ENCODE assay signal across 20 cellular contexts in the genomic region with DNA sequence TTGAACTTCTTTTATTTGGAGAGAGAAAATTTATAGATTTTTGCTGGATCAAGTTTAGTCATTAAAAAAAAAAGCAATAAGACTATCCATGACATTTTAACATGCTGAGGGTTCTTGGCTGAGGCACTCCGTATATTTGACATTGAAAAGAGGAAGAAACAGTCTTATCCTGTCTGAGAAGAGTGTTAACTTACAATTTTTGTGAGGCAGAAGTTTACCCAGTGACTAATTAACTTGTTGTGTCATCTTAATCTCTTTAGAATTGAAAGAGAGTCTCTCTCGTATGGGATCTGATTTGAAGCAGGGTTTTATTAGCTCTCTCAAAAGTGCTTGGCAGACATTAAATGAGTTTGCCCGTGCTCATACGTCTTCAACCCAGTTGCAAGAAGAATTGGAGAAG. TPM values are rescaled to one million over a fixed set of nuclear protein-coding genes. Genes with fewer than 3 reads are reported as not detected.
DNase-seq lines count a peak whose midpoint lies in the region; ATAC-seq and TF ChIP-seq lines count a peak whose summit lies in the region.
"Had no signal": no experiment of that assay in that cellular context is flagged by ENCODE, and none has a peak within 500 bp of the region (broad histone marks: within the 10 kb centered on the region; RNA-seq: fewer than 3 reads in every experiment).

No MANE protein-coding gene starts in this region.

- H3K27ac ChIP-seq in GM23248 = no peak overlapping the region
- H3K27ac ChIP-seq in VCaP = peak overlapping the region; percentile 40; the same call in 1 of the 2 replicates
- peak overlapping the region; percentile 29 for H3K27ac ChIP-seq in mesenchymal stem cell (ENCODE audit: low read length, poor library complexity, severe bottlenecking)
- H3K27ac ChIP-seq: KMS-11, SJCRH30 had no signal

- no peak overlapping the region for H2BK5ac ChIP-seq in mesenchymal stem cell (ENCODE audit: low read depth, low read length, poor library complexity, severe bottlenecking)

- POLR2A ChIA-PET in activated CD4-positive, alpha-beta T cell treated with anti-CD3 and anti-CD28 coated beads, Interleukin-2, amount 10 ng/mL, durations not matched to agents 7 days and 5 days (lab: Charles Lee) = no interaction called here

- peaks cover 63% of the 10 kb centered on the region for H3K36me3 ChIP-seq in GM23248 (ENCODE audit: low read depth)
- peaks cover 16 to 84% of the 10 kb centered on the region in 2 experiments for H3K36me3 ChIP-seq in mesenchymal stem cell (ENCODE audit: control insufficient read depth in 1 of 2, insufficient read depth in 2 of 2, low read depth in 1 of 2, low read length in 2 of 2)

- H3K9ac ChIP-seq in GM23248 (no peak overlapping the region), mesenchymal stem cell (ENCODE audit: low read length) (no peak overlapping the region)
- H3K9ac ChIP-seq: KMS-11 had no signal

- peaks cover 12% of the 10 kb centered on the region for H3K79me1 ChIP-seq in mesenchymal stem cell (replicated peaks; ENCODE audit: low read length, poor library complexity, severe bottlenecking)

- no peak overlapping the region for H4K8ac ChIP-seq in mesenchymal stem cell (ENCODE audit: low read length)

- peak overlapping the region; percentile 69 for H3K27ac Mint-ChIP-seq in activated CD4-positive, alpha-beta T cell treated with anti-CD3 and anti-CD28 coated beads, Interleukin-2, amount 10 ng/mL, durations not matched to agents 7 days and 5 days
- H3K27ac Mint-ChIP-seq in activated CD4-positive, alpha-beta T cell treated with anti-CD3 and anti-CD28 coated beads, Interleukin-2, amount 10 ng/mL, durations not matched to agents 24 days and 14 days = no peak overlapping the region
- no peak overlapping the region for H3K27ac Mint-ChIP-seq in activated T-cell treated with anti-CD3 and anti-CD28 coated beads, Interleukin-2, amount 50 U/mL, for 24 hours

- no peaks in the 10 kb centered on the region for H3K27me3 Mint-ChIP-seq in activated CD4-positive, alpha-beta T cell treated with anti-CD3 and anti-CD28 coated beads, Interleukin-2, amount 10 ng/mL, durations not matched to agents 7 days and 5 days
- no peaks in the 10 kb centered on the region for H3K27me3 Mint-ChIP-seq in activated CD4-positive, alpha-beta T cell treated with anti-CD3 and anti-CD28 coated beads, Interleukin-2, amount 10 ng/mL, durations not matched to agents 24 days and 14 days
- H3K27me3 Mint-ChIP-seq in activated T-cell treated with anti-CD3 and anti-CD28 coated beads, Interleukin-2, amount 50 U/mL, for 24 hours = no peaks in the 10 kb centered on the region

- no peak for ATAC-seq in GM21786 (IDR thresholded peaks at IDR 0.05; ENCODE audit: unreplicated experiment)
- ATAC-seq: HepG2 had no signal

- H3K14ac ChIP-seq in mesenchymal stem cell (ENCODE audit: low read length in 2 of 2) = no peak overlapping the region

- H3K23ac ChIP-seq in mesenchymal stem cell (ENCODE audit: low read length in 2 of 2) = no peak overlapping the region

- H3K27me3 ChIP-seq in GM23248 (replicated peaks; ENCODE audit: insufficient read depth) (no peaks in the 10 kb centered on the region), mesenchymal stem cell (ENCODE audit: control insufficient read depth in 1 of 2, insufficient read depth in 1 of 2, low read length in 2 of 2) (no peaks in the 10 kb centered on the region)
- H3K27me3 ChIP-seq: BLaER1 treated with 17β-estradiol and CSF1 and Interleukin-3, amounts not matched to agents 10 nM and 100 nM; MG63; SJCRH30 had no signal

- H3K36me3 Mint-ChIP-seq in activated CD4-positive, alpha-beta T cell treated with anti-CD3 and anti-CD28 coated beads, Interleukin-2, amount 10 ng/mL, durations not matched to agents 7 days and 5 days (ENCODE audit: low read depth) = peaks cover 47% of the 10 kb centered on the region
- peaks cover 53% of the 10 kb centered on the region for H3K36me3 Mint-ChIP-seq in activated CD4-positive, alpha-beta T cell treated with anti-CD3 and anti-CD28 coated beads, Interleukin-2, amount 10 ng/mL, durations not matched to agents 24 days and 14 days (ENCODE audit: low read depth)
- peaks cover 93% of the 10 kb centered on the region for H3K36me3 Mint-ChIP-seq in activated T-cell treated with anti-CD3 and anti-CD28 coated beads, Interleukin-2, amount 50 U/mL, for 24 hours (ENCODE audit: low read depth)

- no peak overlapping the region for H2BK12ac ChIP-seq in mesenchymal stem cell (ENCODE audit: low read length in 2 of 2)

- 61 to 69% methylated on average over 4 of the region's 4 CpGs for WGBS in GM23248 (ENCODE audit: low coverage in 1 of 2, low lambda C conversion rate in 2 of 2, missing lambda C conversion rate in 2 of 2), 2 experiments
- 80% methylated on average over 4 of the region's 4 CpGs for WGBS in mesenchymal stem cell

- H3K9me3 Mint-ChIP-seq in activated CD4-positive, alpha-beta T cell treated with anti-CD3 and anti-CD28 coated beads, Interleukin-2, amount 10 ng/mL, durations not matched to agents 7 days and 5 days = no peaks in the 10 kb centered on the region
- no peaks in the 10 kb centered on the region for H3K9me3 Mint-ChIP-seq in activated CD4-positive, alpha-beta T cell treated with anti-CD3 and anti-CD28 coated beads, Interleukin-2, amount 10 ng/mL, durations not matched to agents 24 days and 14 days
- H3K9me3 Mint-ChIP-seq in activated T-cell treated with anti-CD3 and anti-CD28 coated beads, Interleukin-2, amount 50 U/mL, for 24 hours = no peaks in the 10 kb centered on the region

- no peak overlapping the region for H2BK15ac ChIP-seq in mesenchymal stem cell (ENCODE audit: low read depth, poor library complexity, severe bottlenecking)

- CTCF ChIA-PET in activated CD4-positive, alpha-beta T cell treated with anti-CD3 and anti-CD28 coated beads, Interleukin-2, amount 10 ng/mL, durations not matched to agents 7 days and 5 days (lab: Charles Lee) = interaction anchor here (0.9 kb wide), 1 partner anchor 10 kb away, joined by 3 read pairs; no protein-coding TSS in a partner anchor

- H3K9me3 ChIP-seq in GM23248 (ENCODE audit: low read depth) = no peaks in the 10 kb centered on the region
- H3K9me3 ChIP-seq in mesenchymal stem cell (ENCODE audit: control insufficient read depth, low read length) = no peaks in the 10 kb centered on the region
- H3K9me3 ChIP-seq: BLaER1 treated with 17β-estradiol and CSF1 and Interleukin-3, amounts not matched to agents 10 nM and 100 nM; MG63; SJCRH30 had no signal

- no peak overlapping the region for H3K4me3 Mint-ChIP-seq in activated CD4-positive, alpha-beta T cell treated with anti-CD3 and anti-CD28 coated beads, Interleukin-2, amount 10 ng/mL, durations not matched to agents 7 days and 5 days
- no peak overlapping the region for H3K4me3 Mint-ChIP-seq in activated CD4-positive, alpha-beta T cell treated with anti-CD3 and anti-CD28 coated beads, Interleukin-2, amount 10 ng/mL, durations not matched to agents 24 days and 14 days
- H3K4me3 Mint-ChIP-seq in activated T-cell treated with anti-CD3 and anti-CD28 coated beads, Interleukin-2, amount 50 U/mL, for 24 hours = no peak overlapping the region

- peaks cover 14% of the 10 kb centered on the region for H3K4me1 Mint-ChIP-seq in activated CD4-positive, alpha-beta T cell treated with anti-CD3 and anti-CD28 coated beads, Interleukin-2, amount 10 ng/mL, durations not matched to agents 7 days and 5 days
- H3K4me1 Mint-ChIP-seq in activated CD4-positive, alpha-beta T cell treated with anti-CD3 and anti-CD28 coated beads, Interleukin-2, amount 10 ng/mL, durations not matched to agents 24 days and 14 days = peaks cover 7% of the 10 kb centered on the region
- H3K4me1 Mint-ChIP-seq in activated T-cell treated with anti-CD3 and anti-CD28 coated beads, Interleukin-2, amount 50 U/mL, for 24 hours (ENCODE audit: low read depth) = peaks cover 13% of the 10 kb centered on the region

- H2BK120ac ChIP-seq in mesenchymal stem cell (ENCODE audit: low read depth, low read length) = no peak overlapping the region

- H3K4me1 ChIP-seq in GM23248 (ENCODE audit: insufficient read depth) (no peaks in the 10 kb centered on the region), mesenchymal stem cell (ENCODE audit: control insufficient read depth, insufficient read depth, low read depth, low read length) (no peaks in the 10 kb centered on the region)
- H3K4me1 ChIP-seq: SJCRH30 had no signal

- H4K20me1 ChIP-seq in GM23248 (ENCODE audit: insufficient read depth) = no peaks in the 10 kb centered on the region

- no peak for TF ChIP-seq CTCF in VCaP (conservative IDR thresholded peaks at IDR 0.05)

- no peak overlapping the region for H3K4me2 ChIP-seq in GM23248 (ENCODE audit: unreplicated experiment)
- H3K4me2 ChIP-seq in mesenchymal stem cell (ENCODE audit: low read length, poor library complexity, severe bottlenecking) = no peak overlapping the region
- H3K4me2 ChIP-seq: KMS-11 had no signal

- no peak for DNase-seq in activated CD4-positive, alpha-beta T cell treated with anti-CD3 and anti-CD28 coated beads, Interleukin-2, amount 10 ng/mL, durations not matched to agents 7 days and 5 days
- no peak for DNase-seq in activated CD4-positive, alpha-beta T cell treated with anti-CD3 and anti-CD28 coated beads, Interleukin-2, amount 10 ng/mL, durations not matched to agents 24 days and 14 days
- DNase-seq in GM23248 (peak; percentile 1), mesenchymal stem cell (peak; percentile 16), occipital lobe (lab: John Stamatoyannopoulos, UW) (no peak)
- no peak for DNase-seq in activated T-cell treated with anti-CD3 and anti-CD28 coated beads, Interleukin-2, amount 50 U/mL, for 24 hours
- DNase-seq: COR-L47, H7, MG63, NCI-H1105 treated with DMSO at 0.1 percent for 48 hours, NCI-H1930, NCI-H2171 treated with DMSO at 0.1 percent for 48 hours, NCI-H510A, NCI-H774, SJCRH30 had no signal

- H3K4me3 ChIP-seq in GM23248 (no peak overlapping the region), mesenchymal stem cell (ENCODE audit: insufficient read depth in 1 of 2, low read depth in 1 of 2, low read length in 2 of 2) (no peak overlapping the region)
- H3K4me3 ChIP-seq: BLaER1 treated with 17β-estradiol and CSF1 and Interleukin-3, amounts not matched to agents 10 nM and 100 nM; MG63; SJCRH30 had no signal

- no peak overlapping the region for H2AK5ac ChIP-seq in mesenchymal stem cell (ENCODE audit: low read length, severe bottlenecking)

- in situ Hi-C loops in GM23248 (cut with MboI) = no loop called here

- peaks cover 21% of the 10 kb centered on the region; the same call in 1 of the 2 replicates for H3K79me2 ChIP-seq in GM23248 (ENCODE audit: insufficient read depth)

- no peaks in the 10 kb centered on the region for H3K9me2 ChIP-seq in GM23248 (ENCODE audit: insufficient read depth)

- no peak overlapping the region for H3K4ac ChIP-seq in mesenchymal stem cell (ENCODE audit: low read depth in 1 of 2, low read length in 2 of 2)

- H3K18ac ChIP-seq in mesenchymal stem cell (ENCODE audit: low read depth in 1 of 2, low read length in 2 of 2) = no peak overlapping the region

- H3F3A ChIP-seq in GM23248 (ENCODE audit: insufficient read depth) = peaks cover 10% of the 10 kb centered on the region; the same call in 1 of the 2 replicates

- no peak overlapping the region for H2AFZ ChIP-seq in GM23248
- no peak overlapping the region for H2AFZ ChIP-seq in mesenchymal stem cell (ENCODE audit: low read depth, low read length)

- no peak overlapping the region for H4K91ac ChIP-seq in mesenchymal stem cell (ENCODE audit: low read length)

- intact Hi-C loops in activated CD4-positive, alpha-beta T cell treated with anti-CD3 and anti-CD28 coated beads, Interleukin-2, amount 10 ng/mL, durations not matched to agents 24 days and 14 days (cut with micrococcal nuclease) = no loop called here

RNA-seq across cellular contexts. Expression of gene SEC23IP, which starts 39.3 kb away (rescaled TPM):
- total RNA-seq in activated CD4-positive, alpha-beta T cell treated with anti-CD3 and anti-CD28 coated beads, Interleukin-2, amount 10 ng/mL, durations not matched to agents 7 days and 5 days = 10 to 100 TPM; 61.6 to 73.0 TPM
- total RNA-seq in activated CD4-positive, alpha-beta T cell treated with anti-CD3 and anti-CD28 coated beads, Interleukin-2, amount 10 ng/mL, durations not matched to agents 24 days and 14 days = 78.0 and 90.3 TPM in 2 replicates
- 19.3 and 23.6 TPM in 2 replicates for total RNA-seq in GM23248 (2014; rRNA removed; shearing (Covaris generic))
- 44.2 and 55.0 TPM in 2 replicates for polyA plus RNA-seq in GM23248 (2016; fragmentation: Nextera tagmentation; extraction: Ambion mirVana)
- polyA plus RNA-seq in mesenchymal stem cell (2013, experiment 1 of 2) = 72.1 TPM
- 64.5 TPM for polyA plus RNA-seq in mesenchymal stem cell (2013, experiment 2 of 2)
- 19.8 TPM for total RNA-seq in occipital lobe

RNA-seq across cellular contexts. Expression of gene MCMBP, which starts 59.2 kb away (rescaled TPM):
- total RNA-seq in activated CD4-positive, alpha-beta T cell treated with anti-CD3 and anti-CD28 coated beads, Interleukin-2, amount 10 ng/mL, durations not matched to agents 7 days and 5 days = 10 to 100 TPM; 79.6 to 85.8 TPM
- total RNA-seq in activated CD4-positive, alpha-beta T cell treated with anti-CD3 and anti-CD28 coated beads, Interleukin-2, amount 10 ng/mL, durations not matched to agents 24 days and 14 days = 125 and 128 TPM in 2 replicates
- total RNA-seq in GM23248 (2014; rRNA removed; shearing (Covaris generic)) = 52.2 and 53.7 TPM in 2 replicates
- 45.6 and 47.9 TPM in 2 replicates for polyA plus RNA-seq in GM23248 (2016; fragmentation: Nextera tagmentation; extraction: Ambion mirVana)
- polyA plus RNA-seq in mesenchymal stem cell (2013, experiment 1 of 2) = 28.6 TPM
- 29.4 TPM for polyA plus RNA-seq in mesenchymal stem cell (2013, experiment 2 of 2)
- 62.7 TPM for total RNA-seq in occipital lobe

Comparison
In these comparisons a context has a peak if more than half of its experiments do, and no peak if none do; other contexts are left out.
1. DNase-seq: peak in GM23248 (single experiment) and mesenchymal stem cell (single experiment); none in activated CD4-positive, alpha-beta T cell treated with anti-CD3 and anti-CD28 coated beads, Interleukin-2, amount 10 ng/mL, durations not matched to agents 7 days and 5 days (single experiment), activated CD4-positive, alpha-beta T cell treated with anti-CD3 and anti-CD28 coated beads, Interleukin-2, amount 10 ng/mL, durations not matched to agents 24 days and 14 days (single experiment), activated T-cell treated with anti-CD3 and anti-CD28 coated beads, Interleukin-2, amount 50 U/mL, for 24 hours (single experiment) and occipital lobe (single experiment).